11 cellular contexts compared by ENCODE assay signal in the genomic region with DNA sequence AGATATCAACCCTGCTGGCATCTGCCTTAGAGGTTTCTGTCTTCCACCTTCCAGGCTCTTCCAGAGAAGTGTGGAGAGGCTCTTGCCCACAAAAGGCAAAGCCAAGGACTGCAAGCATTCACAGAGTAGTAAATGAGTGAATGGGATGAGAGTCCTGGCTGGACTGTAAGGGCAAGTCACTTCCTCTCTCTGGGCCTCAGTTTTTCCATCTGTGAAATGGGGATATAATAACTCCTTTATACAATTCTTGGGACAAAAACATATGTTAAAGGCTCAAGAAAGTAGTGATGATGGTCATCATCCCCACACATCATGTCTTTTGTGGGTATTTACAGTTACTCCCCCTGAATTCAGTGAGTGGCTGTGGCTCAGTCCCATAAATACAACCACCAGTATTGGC. TPM values are rescaled to one million over a fixed set of nuclear protein-coding genes. Genes with fewer than 3 reads are reported as not detected.
"Had no signal": no experiment of that assay in that cellular context is flagged by ENCODE, and none has a peak within 500 bp of the region (broad histone marks: within the 10 kb centered on the region; RNA-seq: fewer than 3 reads in every experiment).

No MANE protein-coding gene starts in this region.

- H3K4me3 ChIP-seq: GM23248, GM23338, HAP-1 had no signal

- H3K27ac ChIP-seq: GM23248 had no signal

- H3K36me3 ChIP-seq: HAP-1 had no signal

- FAIRE-seq: H1, H54 had no signal

- H3K4me1 ChIP-seq: HAP-1 had no signal

- H3K4me2 ChIP-seq: GM23338 had no signal

- DNase-seq: GM23248, GOT3, H7, H9, HCEC 1CT, HFFc6 had no signal

- ATAC-seq: GM23338, HCT116 had no signal

- H3K9ac ChIP-seq: GM23248 had no signal

- H2AFZ ChIP-seq: GM23248, GM23338 had no signal

- H3K9me3 ChIP-seq: HAP-1 had no signal

RNA-seq across cellular contexts. Expression of a gene that starts 10.7 kb away (rescaled TPM):
- total RNA-seq: GM23248, HFFc6 had no signal
- polyA plus RNA-seq: GM23248 had no signal
